22 cellular contexts compared by ENCODE assay signal in genomic region chr17:10305336-10306096, GRCh38.
DNase-seq lines count a peak whose midpoint lies in the region; ATAC-seq, FAIRE-seq and TF ChIP-seq lines count a peak whose summit lies in the region.
"Had no signal": no experiment of that assay in that cellular context is flagged by ENCODE, and none has a peak within 500 bp of the region (broad histone marks: within the 10 kb centered on the region; RNA-seq: fewer than 3 reads in every experiment).

No MANE protein-coding gene starts in this region.

- TF ChIP-seq CTCF in H9 (conservative IDR thresholded peaks at IDR 0.05) (no peak), mesothelial cell of epicardium (IDR thresholded peaks at IDR 0.05; ENCODE audit: unreplicated experiment) (no peak), uterus (IDR thresholded peaks at IDR 0.05) (no peak)

- H3K56ac ChIP-seq in H9 (ENCODE audit: insufficient read length, low read depth, low read length), result no peak overlapping the region

- H3K27me3 Mint-ChIP-seq in H9 (ENCODE audit: low read depth) (no peaks in the 10 kb centered on the region; the same call in none of the 2 replicates), mesothelial cell of epicardium (ENCODE audit: low read depth) (peaks cover 2% of the 10 kb centered on the region)

- no peak overlapping the region for H4K5ac ChIP-seq in H9 (ENCODE audit: insufficient read length, low read depth, low read length)

- H3K23me2 ChIP-seq in H9 (ENCODE audit: insufficient read length, low read depth, low read length, poor library complexity, severe bottlenecking), result no peaks in the 10 kb centered on the region

- peak; percentile 12 for FAIRE-seq in endometrium (lab: Jason Lieb, UNC)
- FAIRE-seq: A204.1, D721Med, GM19239, HTR-8/SVneo had no signal

- H3K9me3 ChIP-seq in H9 (ENCODE audit: control insufficient read depth, low read depth, low read length) (no peaks in the 10 kb centered on the region), uterus (no peaks in the 10 kb centered on the region)
- H3K9me3 ChIP-seq: BE2C, HAP-1, Peyer's patch had no signal

- H3K9ac ChIP-seq in H9 (ENCODE audit: extremely low read depth, insufficient read length, low read length), result no peak overlapping the region

- H4K91ac ChIP-seq in H9 (ENCODE audit: insufficient read length, low read depth, low read length), result no peak overlapping the region

- DNase-seq in H9, result no peak
- DNase-seq in mesothelial cell of epicardium (ENCODE audit: low spot score in 2 of 2, unreplicated experiment in 2 of 2), result no peak
- no peak for DNase-seq in uterus
- DNase-seq in AG08396 (ENCODE audit: low spot score), result no peak
- DNase-seq in medulla oblongata (ENCODE audit: extremely low spot score), result no peak
- DNase-seq: BE2C, DMS53, Karpas-422, NCI-H1694, NCI-H2081, NCI-H2171 treated with DMSO at 0.1 percent for 48 hours, NCI-H524 treated with DMSO at 0.1 percent for 48 hours, NCI-H82, Peyer's patch had no signal

- WGBS in H9 (ENCODE audit: extremely low coverage, insufficient read length, low lambda C conversion rate), result no CpG with 5 or more reads among the region's 8 CpGs

- H3K27ac ChIP-seq in H9 (ENCODE audit: insufficient read length, low read depth, low read length) (no peak overlapping the region), uterus (peak overlapping the region; percentile 28 to 29)
- H3K27ac ChIP-seq: Peyer's patch had no signal

- no peak overlapping the region for H2BK20ac ChIP-seq in H9 (ENCODE audit: low read depth, low read length, poor library complexity, severe bottlenecking)

- H3K79me2 ChIP-seq in H9 (ENCODE audit: insufficient read depth, low read length), result no peaks in the 10 kb centered on the region

- no peaks in the 10 kb centered on the region for H4K20me1 ChIP-seq in H9 (ENCODE audit: control insufficient read depth, insufficient read depth, insufficient read length)

- H2BK15ac ChIP-seq in H9 (ENCODE audit: low read depth, low read length), result no peak overlapping the region

- H3K4me3 ChIP-seq in uterus, result no peak overlapping the region
- H3K4me3 ChIP-seq: HAP-1, Peyer's patch had no signal

- H3K9me3 Mint-ChIP-seq in H9 (peaks cover 0 to 13% of the 10 kb centered on the region in 2 experiments; a peak in 2 of 5 replicates), mesothelial cell of epicardium (peaks cover under 1% of the 10 kb centered on the region)

- H2AK5ac ChIP-seq in H9 (ENCODE audit: insufficient read length, low read length), result no peak overlapping the region

- H3K36me3 Mint-ChIP-seq in H9 (ENCODE audit: insufficient read depth in 1 of 3, low read depth in 3 of 3) (peaks cover 0 to 4% (median 0%) of the 10 kb centered on the region in 3 experiments; a peak in 3 of 7 replicates), mesothelial cell of epicardium (no peaks in the 10 kb centered on the region)

- H2BK5ac ChIP-seq in H9 (ENCODE audit: insufficient read length, low read length), result no peak overlapping the region

- H3K27me3 ChIP-seq in H9 (ENCODE audit: insufficient read depth, low read length) (no peaks in the 10 kb centered on the region), uterus (no peaks in the 10 kb centered on the region)
- H3K27me3 ChIP-seq: BE2C, Peyer's patch had no signal

- peaks cover 12 to 16% of the 10 kb centered on the region in 2 experiments for H3K4me1 Mint-ChIP-seq in H9
- peaks cover 6% of the 10 kb centered on the region for H3K4me1 Mint-ChIP-seq in mesothelial cell of epicardium

- H2BK12ac ChIP-seq in H9 (ENCODE audit: insufficient read length, low read depth, low read length), result no peak overlapping the region

- intact Hi-C loops in uterus (cut with DNase I; ENCODE audit: low total_unique reads), result no loop called here

- H3K4ac ChIP-seq in H9 (ENCODE audit: low read depth, low read length), result no peak overlapping the region

- H3K4me2 ChIP-seq in H9 (ENCODE audit: insufficient read depth, insufficient read length, low read length), result no peak overlapping the region

- no peak overlapping the region for H3T11ph ChIP-seq in H9 (ENCODE audit: low read length)

- no peak overlapping the region for H2AFZ ChIP-seq in H9 (ENCODE audit: low read length)

- H3K14ac ChIP-seq in H9 (ENCODE audit: insufficient read depth, low read length), result no peak overlapping the region

- no peak for ATAC-seq in HG03520 (IDR thresholded peaks at IDR 0.05; ENCODE audit: unreplicated experiment)
- ATAC-seq: SK-N-SH treated with all-trans-retinoic acid at 6 μM for 48 hours had no signal

- no peak for TF ChIP-seq POLR2A in uterus (IDR thresholded peaks at IDR 0.05)

- H3K27ac Mint-ChIP-seq in H9 (peak overlapping the region in 2 of 3 experiments; percentile 55 to 85; a peak in 6 of 7 replicates), mesothelial cell of epicardium (peak overlapping the region; percentile 61)

- H4K8ac ChIP-seq in H9 (replicated peaks; ENCODE audit: insufficient read length, low read depth, low read length), result no peak overlapping the region

- no peaks in the 10 kb centered on the region for H3K36me3 ChIP-seq in uterus
- H3K36me3 ChIP-seq: BE2C, HAP-1, Peyer's patch had no signal

- H3K4me1 ChIP-seq in H9 (ENCODE audit: insufficient read depth, low read length) (peaks cover 5% of the 10 kb centered on the region; the same call in 1 of the 2 replicates), uterus (no peaks in the 10 kb centered on the region)
- H3K4me1 ChIP-seq: BE2C, HAP-1, Peyer's patch had no signal

- no peak overlapping the region for H3K18ac ChIP-seq in H9 (ENCODE audit: insufficient read length, low read depth, low read length)

- H2BK120ac ChIP-seq in H9 (ENCODE audit: low read depth, low read length, poor library complexity, severe bottlenecking), result no peak overlapping the region

- H3K79me1 ChIP-seq in H9 (ENCODE audit: insufficient read depth, low read depth, low read length, poor library complexity, severe bottlenecking), result no peaks in the 10 kb centered on the region

- H3K4me3 Mint-ChIP-seq in H9, result no peak overlapping the region; a peak in 1 of 5 replicates
- H3K4me3 Mint-ChIP-seq in mesothelial cell of epicardium, result no peak overlapping the region

- H3K23ac ChIP-seq in H9 (ENCODE audit: insufficient read length, low read depth, low read length), result no peak overlapping the region
